1 cellular context compared by ENCODE assay signal in genomic region chr1:159924025-159924790, GRCh38.
TF ChIP-seq lines count a peak whose summit lies in the region.

No MANE protein-coding gene starts in this region.

TF ChIP-seq in HEK293, 187 proteins besides CTCF, POLR2A, EP300 and RAD21 (continued from another document and continues in another):
- TF ChIP-seq IKZF3 (tag by site-specific recombination; IDR thresholded peaks at IDR 0.05), result peak; percentile 64; the same call in 1 of the 2 replicates
- TF ChIP-seq ZNF133 (tag by site-specific recombination; IDR thresholded peaks at IDR 0.05), result no peak
- TF ChIP-seq ZNF530 (tag by site-specific recombination; IDR thresholded peaks at IDR 0.05; ENCODE audit: low read depth), result no peak
- peak; percentile 99 for TF ChIP-seq KLF8 (tag by site-specific recombination; IDR thresholded peaks at IDR 0.05)
- TF ChIP-seq ZNF169 (tag by site-specific recombination; IDR thresholded peaks at IDR 0.05), result no peak
- no peak for TF ChIP-seq ZNF140 (tag by site-specific recombination; IDR thresholded peaks at IDR 0.05)
- no peak for TF ChIP-seq HOXA7 (CRISPR knock-in tag; IDR thresholded peaks at IDR 0.05; ENCODE audit: borderline replicate concordance)
- peak; percentile 79 for TF ChIP-seq SP2 (tag by site-specific recombination; IDR thresholded peaks at IDR 0.05)
- no peak for TF ChIP-seq ZNF658 (tag by site-specific recombination; IDR thresholded peaks at IDR 0.05)
- no peak for TF ChIP-seq ZNF426 (tag by site-specific recombination; IDR thresholded peaks at IDR 0.05)
- TF ChIP-seq ZNF639 (tag by site-specific recombination; IDR thresholded peaks at IDR 0.05), result peak; percentile 83; the same call in 1 of the 2 replicates
- peak; percentile 78 for TF ChIP-seq ZNF394 (tag by site-specific recombination; IDR thresholded peaks at IDR 0.05; ENCODE audit: borderline replicate concordance)
- TF ChIP-seq SCRT2 (tag by site-specific recombination; IDR thresholded peaks at IDR 0.05), result peak; percentile 55
- peak; percentile 41; the same call in 1 of the 2 replicates for TF ChIP-seq ZBTB44 (tag by site-specific recombination; IDR thresholded peaks at IDR 0.05)
- TF ChIP-seq PRDM4 (tag by site-specific recombination; IDR thresholded peaks at IDR 0.05), result peak; percentile 89
- peak; percentile 11; the same call in 1 of the 2 replicates for TF ChIP-seq REST (tag by site-specific recombination; IDR thresholded peaks at IDR 0.05)
- TF ChIP-seq ZNF23 (tag by site-specific recombination; IDR thresholded peaks at IDR 0.05; ENCODE audit: borderline replicate concordance), result no peak
- peak; percentile 74; the same call in 1 of the 2 replicates for TF ChIP-seq ZFP69B (tag by site-specific recombination; IDR thresholded peaks at IDR 0.05)
- TF ChIP-seq HOXC10 (CRISPR knock-in tag; IDR thresholded peaks at IDR 0.05), result no peak
- TF ChIP-seq ZNF701 (tag by site-specific recombination; IDR thresholded peaks at IDR 0.05), result no peak; the same call in 1 of the 2 replicates
- no peak for TF ChIP-seq SETDB1 (IDR thresholded peaks at IDR 0.05; ENCODE audit: insufficient read length, low read length)
- TF ChIP-seq ZNF18 (tag by site-specific recombination; IDR thresholded peaks at IDR 0.05), result no peak; the same call in 1 of the 2 replicates
- TF ChIP-seq ZBTB49 (tag by site-specific recombination; IDR thresholded peaks at IDR 0.05; ENCODE audit: low read depth), result no peak
- no peak for TF ChIP-seq ZNF112 (tag by site-specific recombination; IDR thresholded peaks at IDR 0.05)
- TF ChIP-seq GFI1B (tag by site-specific recombination; IDR thresholded peaks at IDR 0.05), result 0 out of 2 replicates have a peak, but pooled peaks have one; percentile 21
- TF ChIP-seq GLIS2 (tag by site-specific recombination; IDR thresholded peaks at IDR 0.05), result peak; percentile 100
- TF ChIP-seq ZNF280D (tag by site-specific recombination; IDR thresholded peaks at IDR 0.05), result no peak
- peak; percentile 74 for TF ChIP-seq ZNF146 (tag by site-specific recombination; IDR thresholded peaks at IDR 0.05)
- peak; percentile 90 for TF ChIP-seq ZNF324 (tag by site-specific recombination; IDR thresholded peaks at IDR 0.05)
- TF ChIP-seq ZNF514 (tag by site-specific recombination; IDR thresholded peaks at IDR 0.05), result no peak
- TF ChIP-seq ZXDB (tag by site-specific recombination; IDR thresholded peaks at IDR 0.05), result peak; percentile 89
- TF ChIP-seq ZFHX2 (tag by site-specific recombination; conservative IDR thresholded peaks at IDR 0.05), result peak; percentile 97
- no peak for TF ChIP-seq ZNF645 (tag by site-specific recombination; IDR thresholded peaks at IDR 0.05)
- TF ChIP-seq ZNF785 (tag by site-specific recombination; IDR thresholded peaks at IDR 0.05), result no peak
- no peak for TF ChIP-seq ZNF366 (tag by site-specific recombination; conservative IDR thresholded peaks at IDR 0.05)
- TF ChIP-seq BCL11A (tag by site-specific recombination; IDR thresholded peaks at IDR 0.05; ENCODE audit: low read depth), result peak; percentile 84; the same call in 1 of the 2 replicates
- TF ChIP-seq ZBTB17 (tag by site-specific recombination; IDR thresholded peaks at IDR 0.05), result peak; percentile 30
- no peak; the same call in 1 of the 2 replicates for TF ChIP-seq ZSCAN18 (tag by site-specific recombination; IDR thresholded peaks at IDR 0.05)
- TF ChIP-seq ZNF571 (tag by site-specific recombination; IDR thresholded peaks at IDR 0.05), result no peak
- TF ChIP-seq FEZF1 (tag by site-specific recombination; IDR thresholded peaks at IDR 0.05), result peak; percentile 39; the same call in 1 of the 2 replicates
- peak; percentile 99 for TF ChIP-seq ZNF341 (tag by site-specific recombination; IDR thresholded peaks at IDR 0.05; ENCODE audit: low read depth)
- no peak for TF ChIP-seq MZF1 (tag by site-specific recombination; IDR thresholded peaks at IDR 0.05; ENCODE audit: borderline replicate concordance)
- TF ChIP-seq ZNF548 (tag by site-specific recombination; IDR thresholded peaks at IDR 0.05), result no peak
- TF ChIP-seq ZNF155 (tag by site-specific recombination; IDR thresholded peaks at IDR 0.05), result no peak
- TF ChIP-seq TRIM28 (IDR thresholded peaks at IDR 0.05; ENCODE audit: borderline replicate concordance, low read length), result no peak
- TF ChIP-seq YY2 (tag by site-specific recombination; IDR thresholded peaks at IDR 0.05), result no peak
- peak; percentile 97 for TF ChIP-seq EGR2 (tag by site-specific recombination; IDR thresholded peaks at IDR 0.05; ENCODE audit: low read depth)
